Comparison of ENCODE assay signal across 12 cellular contexts in genomic region chr20:8518878-8519277, GRCh38.
"Had no signal": no experiment of that assay in that cellular context is flagged by ENCODE, and none has a peak within 500 bp of the region (broad histone marks: within the 10 kb centered on the region; RNA-seq: fewer than 3 reads in every experiment).

No MANE protein-coding gene starts in this region.

- H3K36me3 ChIP-seq: right lobe of liver, tibial artery, vagina had no signal

- H3K4me3 ChIP-seq: mucosa of descending colon, psoas muscle, right lobe of liver, tibial artery, vagina had no signal

- H3K4me1 ChIP-seq: psoas muscle, right lobe of liver, tibial artery, vagina had no signal

- DNase-seq: activated B cell treated with CpG ODN at 0.5 μM for 24 hours; activated CD4-positive, alpha-beta T cell treated with anti-CD3 and anti-CD28 coated beads, Interleukin-2, amount 10 ng/mL, durations not matched to agents 7 days and 5 days; activated naive CD4-positive, alpha-beta T cell treated with anti-CD3 and anti-CD28 coated beads, Interleukin-2, amount 50 U/mL, for 16 hours; activated T-cell treated with anti-CD3 and anti-CD28 coated beads, Interleukin-2, amount 50 U/mL, for 1 hour; glutamatergic neuron; left colon; mucosa of descending colon; naive thymus-derived CD8-positive, alpha-beta T cell; psoas muscle; right lobe of liver; tibial artery had no signal

- H3K27me3 ChIP-seq: right lobe of liver, tibial artery, vagina had no signal

- H3K9me3 ChIP-seq: mucosa of descending colon, psoas muscle, right lobe of liver, tibial artery, vagina had no signal

- H3K27ac ChIP-seq: psoas muscle, right lobe of liver, tibial artery, vagina had no signal
